12 cellular contexts compared by ENCODE assay signal in the genomic region with DNA sequence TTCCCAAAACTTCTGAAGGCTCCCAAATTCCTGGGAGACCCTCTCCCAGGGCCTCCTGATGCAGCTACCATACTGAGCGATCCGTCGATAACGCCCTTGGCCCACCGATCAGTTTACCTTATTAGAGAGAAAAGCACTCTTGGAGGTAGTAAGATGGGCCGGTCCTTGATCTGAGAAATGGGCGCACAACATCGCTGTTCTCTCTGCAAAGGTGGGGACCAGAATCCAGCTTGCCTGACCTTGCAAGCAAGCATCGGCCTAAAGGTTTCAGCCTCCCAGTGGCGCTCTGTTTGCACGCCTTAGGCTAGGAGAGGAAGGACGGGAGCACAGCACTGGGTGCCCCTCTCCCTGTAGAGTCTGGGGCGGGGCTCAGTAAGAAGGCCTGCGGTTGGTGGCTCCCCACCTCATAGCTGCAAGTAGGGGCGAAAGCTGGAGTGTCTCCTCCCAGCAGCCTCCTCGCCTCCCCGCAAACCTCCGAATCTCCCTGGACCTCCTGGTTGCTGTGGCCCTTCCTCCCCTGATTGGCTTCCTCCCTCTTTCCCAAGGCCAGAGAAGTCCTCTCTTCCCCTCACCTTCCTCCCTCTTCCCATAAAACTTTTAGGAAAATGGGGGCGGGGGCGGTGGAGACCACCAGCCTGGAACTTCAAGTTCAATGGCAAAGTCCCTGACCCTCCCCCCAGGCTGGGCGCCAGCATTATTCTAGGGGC. TPM values are rescaled to one million over a fixed set of nuclear protein-coding genes. Genes with fewer than 3 reads are reported as not detected.
DNase-seq lines count a peak whose midpoint lies in the region; ATAC-seq and TF ChIP-seq lines count a peak whose summit lies in the region.
"Had no signal": no experiment of that assay in that cellular context is flagged by ENCODE, and none has a peak within 500 bp of the region (broad histone marks: within the 10 kb centered on the region; RNA-seq: fewer than 3 reads in every experiment).

Gene PRAC1 (minus strand): TSS at position 318 of the 707 bp plus-strand sequence. CDS start 126 bp downstream, at position 192.

- H3K4me3 ChIP-seq in DOHH2 (ENCODE audit: low read length), result peak within 1 kb of the TSS; percentile 51
- H3K4me3 ChIP-seq in KMS-11 (IDR thresholded peaks at IDR 0.05; ENCODE audit: insufficient read depth, low read depth, low read length), result no peak within 1 kb of the TSS
- no peak within 1 kb of the TSS for H3K4me3 ChIP-seq in endodermal cell (ENCODE audit: low read length)
- no peak within 1 kb of the TSS for H3K4me3 ChIP-seq in neural progenitor cell

- H3K4me1 Mint-ChIP-seq in endodermal cell (peaks cover 14% of the 10 kb centered on the region), neural progenitor cell (peaks cover 14% of the 10 kb centered on the region)

- TF ChIP-seq CTCF in DOHH2 (IDR thresholded peaks at IDR 0.05; ENCODE audit: low read depth, low read length, poor library complexity, severe bottlenecking) (no peak), KMS-11 (conservative IDR thresholded peaks at IDR 0.05; ENCODE audit: low read depth, low read length) (no peak), endodermal cell (conservative IDR thresholded peaks at IDR 0.05) (no peak), neural progenitor cell (IDR thresholded peaks at IDR 0.05) (no peak)

- H3K4me2 ChIP-seq in DOHH2 (ENCODE audit: low read length) (peak within 1 kb of the TSS; percentile 50), KMS-11 (peak within 1 kb of the TSS; percentile 62), neural progenitor cell (peak within 1 kb of the TSS; percentile 33)

- H3K27ac ChIP-seq in DOHH2 (ENCODE audit: low read depth, low read length) (no peak within 1 kb of the TSS), KMS-11 (peak within 1 kb of the TSS; percentile 38; the same call in 1 of the 2 replicates), endodermal cell (ENCODE audit: low read depth, low read length) (no peak within 1 kb of the TSS), neural progenitor cell (no peak within 1 kb of the TSS)

- H4K20me1 ChIP-seq in DOHH2 (ENCODE audit: control insufficient read depth, insufficient read depth, low read depth, low read length) (no peaks in the 10 kb centered on the region), KMS-11 (ENCODE audit: insufficient read depth) (no peaks in the 10 kb centered on the region; the same call in 1 of the 2 replicates), neural progenitor cell (ENCODE audit: low read depth) (peaks cover 99% of the 10 kb centered on the region)

- peak; percentile 79 for DNase-seq in endodermal cell
- DNase-seq in neural progenitor cell (ENCODE audit: low spot score), result peak; percentile 20
- no peak for DNase-seq in cerebellar nuclear complex (lab: John Stamatoyannopoulos, UW)
- no peak for DNase-seq in activated CD4-positive, CD25-positive, alpha-beta regulatory T cell treated with anti-CD3 and anti-CD28 coated beads, Interleukin-2, amount 50 U/mL, for 72 hours
- DNase-seq: DND-41; NCI-H2081 treated with DMSO at 0.1 percent for 48 hours; occipital lobe; stimulated activated CD4-positive, alpha-beta T cell treated with anti-CD3 and anti-CD28 coated beads, Interleukin-2, amount 100 ng/mL, for 24 hours had no signal

- no peaks in the 10 kb centered on the region for H3K9me2 ChIP-seq in DOHH2 (replicated peaks; ENCODE audit: control insufficient read depth, low read length)

- peaks cover 100% of the 10 kb centered on the region for H3K27me3 Mint-ChIP-seq in endodermal cell (ENCODE audit: insufficient read depth)
- peaks cover 99% of the 10 kb centered on the region for H3K27me3 Mint-ChIP-seq in neural progenitor cell (ENCODE audit: insufficient read depth, low read depth)

- no peaks in the 10 kb centered on the region for H3K9me3 Mint-ChIP-seq in endodermal cell
- H3K9me3 Mint-ChIP-seq in neural progenitor cell, result peaks cover 6% of the 10 kb centered on the region

- no peaks in the 10 kb centered on the region for H3K36me3 Mint-ChIP-seq in endodermal cell (ENCODE audit: low read depth)
- no peaks in the 10 kb centered on the region for H3K36me3 Mint-ChIP-seq in neural progenitor cell

- no peaks in the 10 kb centered on the region for H3K79me2 ChIP-seq in DOHH2 (ENCODE audit: control insufficient read depth, low read length)
- no peaks in the 10 kb centered on the region for H3K79me2 ChIP-seq in KMS-11 (ENCODE audit: insufficient read depth, low read depth)
- no peaks in the 10 kb centered on the region for H3K79me2 ChIP-seq in neural progenitor cell (ENCODE audit: low read depth)

- H3K27ac Mint-ChIP-seq in endodermal cell (no peak within 1 kb of the TSS), neural progenitor cell (no peak within 1 kb of the TSS)

- ATAC-seq in HG02840 (IDR thresholded peaks at IDR 0.05; ENCODE audit: low FRiP score, unreplicated experiment), result no peak

- H2AFZ ChIP-seq in KMS-11 (ENCODE audit: low read depth) (no peak within 1 kb of the TSS; the same call in 1 of the 2 replicates), neural progenitor cell (replicated peaks) (no peak within 1 kb of the TSS)

- peaks cover 17% of the 10 kb centered on the region for H3K4me1 ChIP-seq in DOHH2 (ENCODE audit: control insufficient read depth, low read length)
- peaks cover 26% of the 10 kb centered on the region for H3K4me1 ChIP-seq in KMS-11 (ENCODE audit: low read depth, poor library complexity, severe bottlenecking)
- H3K4me1 ChIP-seq in endodermal cell (ENCODE audit: control insufficient read depth, insufficient read depth, low read length), result no peaks in the 10 kb centered on the region
- no peaks in the 10 kb centered on the region for H3K4me1 ChIP-seq in neural progenitor cell

- H3K4me3 Mint-ChIP-seq in endodermal cell (no peak within 1 kb of the TSS), neural progenitor cell (no peak within 1 kb of the TSS)

- peaks cover 55% of the 10 kb centered on the region for H3K27me3 ChIP-seq in DOHH2 (ENCODE audit: control insufficient read depth, low read length)
- H3K27me3 ChIP-seq in KMS-11 (ENCODE audit: insufficient read depth, low read depth), result peaks cover 8% of the 10 kb centered on the region; the same call in 1 of the 2 replicates
- peaks cover 100% of the 10 kb centered on the region for H3K27me3 ChIP-seq in endodermal cell (ENCODE audit: control insufficient read depth, insufficient read depth, low read length, poor library complexity, severe bottlenecking)
- peaks cover 100% of the 10 kb centered on the region for H3K27me3 ChIP-seq in neural progenitor cell

- 20 to 53% methylated on average over 11 to 21 of the region's 21 CpGs for WGBS in endodermal cell (ENCODE audit: insufficient coverage in 1 of 2, insufficient read length in 1 of 2), 2 experiments

- H3K36me3 ChIP-seq in DOHH2 (ENCODE audit: control insufficient read depth, low read length) (no peaks in the 10 kb centered on the region), KMS-11 (ENCODE audit: insufficient read depth) (no peaks in the 10 kb centered on the region), endodermal cell (ENCODE audit: control insufficient read depth, insufficient read depth, low read length) (no peaks in the 10 kb centered on the region), neural progenitor cell (no peaks in the 10 kb centered on the region)

- H3F3A ChIP-seq in DOHH2 (ENCODE audit: control insufficient read depth, insufficient read depth), result no peaks in the 10 kb centered on the region
- peaks cover 21% of the 10 kb centered on the region for H3F3A ChIP-seq in neural progenitor cell (ENCODE audit: low read depth)

- H3K9me3 ChIP-seq in DOHH2 (ENCODE audit: control insufficient read depth, insufficient read depth, low read length) (no peaks in the 10 kb centered on the region), endodermal cell (ENCODE audit: control insufficient read depth, low read length) (no peaks in the 10 kb centered on the region), neural progenitor cell (ENCODE audit: low read depth) (no peaks in the 10 kb centered on the region)

- H3K9ac ChIP-seq in KMS-11, result peak within 1 kb of the TSS; percentile 23; the same call in 1 of the 2 replicates
- H3K9ac ChIP-seq in endodermal cell (ENCODE audit: extremely low read depth, low read length, poor library complexity, severe bottlenecking), result no peak within 1 kb of the TSS
- no peak within 1 kb of the TSS for H3K9ac ChIP-seq in neural progenitor cell

RNA-seq across cellular contexts. Expression of gene PRAC1, which starts in this region (rescaled TPM):
- total RNA-seq in endodermal cell (not detected), neural progenitor cell (ENCODE audit: low replicate concordance) (not detected in 2 replicates)
- not detected for polyA plus RNA-seq in endodermal cell (2013, experiment 1 of 2)
- not detected for polyA plus RNA-seq in endodermal cell (2013, experiment 2 of 2)
- total RNA-seq: occipital lobe, OCI-LY7 had no signal

Comparison
In these comparisons a context has a peak if more than half of its experiments do, and no peak if none do; other contexts are left out.
1. Peak in DNase-seq in endodermal cell; RNA of the gene not detected or under 1 TPM.
2. Peak in DNase-seq and H3K4me2 ChIP-seq in neural progenitor cell; RNA of the gene not detected or under 1 TPM.